33 cellular contexts compared by ENCODE assay signal in the genomic region with DNA sequence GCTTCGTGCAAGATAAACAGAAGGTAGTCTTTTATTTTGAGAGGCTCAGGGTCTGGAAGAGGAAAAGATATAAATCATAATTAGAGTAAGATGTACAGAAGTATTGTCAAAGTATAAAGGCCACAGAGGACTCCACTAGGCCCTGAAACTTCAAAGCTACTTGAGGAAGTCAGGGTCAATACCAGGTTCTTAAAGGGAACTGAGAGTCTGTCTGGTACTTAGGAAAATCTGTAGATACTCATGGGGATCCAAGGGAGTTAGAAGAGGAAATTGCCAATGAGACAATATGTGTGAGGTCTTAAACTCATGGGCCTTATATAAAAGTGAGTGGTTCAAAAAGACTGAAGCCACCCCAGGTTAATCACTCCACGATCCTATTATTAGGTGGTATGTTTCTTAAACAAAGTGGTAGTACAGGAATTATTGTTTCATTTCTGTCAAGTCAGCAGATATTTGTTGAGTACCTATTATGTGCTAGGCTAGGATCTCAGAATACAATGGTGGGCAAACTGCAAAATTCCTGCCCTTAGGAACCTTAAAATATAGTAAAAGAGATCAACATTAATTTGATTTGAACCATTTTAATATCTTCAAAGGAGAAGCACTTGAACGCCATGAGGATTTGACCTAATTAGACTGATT.
"Had no signal": no experiment of that assay in that cellular context is flagged by ENCODE, and none has a peak within 500 bp of the region (broad histone marks: within the 10 kb centered on the region; RNA-seq: fewer than 3 reads in every experiment).

No MANE protein-coding gene starts in this region.

- H3K36me3 ChIP-seq: brain microvascular endothelial cell, neural progenitor cell, tibial nerve, WERI-Rb-1 had no signal

- ATAC-seq: activated CD4-positive, CD25-positive, alpha-beta regulatory T cell treated with anti-CD3 and anti-CD28 coated beads, Interleukin-2, amount 50 U/mL, for 24 hours; effector memory CD8-positive, alpha-beta T cell; esophagus mucosa; natural killer cell; psoas muscle had no signal

- H3K9me3 ChIP-seq: psoas muscle, tibial nerve had no signal

- H3K4me3 ChIP-seq: coronary artery, dorsolateral prefrontal cortex, neural progenitor cell, psoas muscle, smooth muscle cell, tibial nerve had no signal

- DNase-seq: activated CD4-positive, alpha-beta T cell treated with anti-CD3 and anti-CD28 coated beads for 48 hours; activated CD4-positive, alpha-beta T cell treated with anti-CD3 and anti-CD28 coated beads, Interleukin-2, amount 50 U/mL, for 48 hours; activated CD8-positive, alpha-beta memory T cell treated with anti-CD3 and anti-CD28 coated beads, Interleukin-2, amount 50 U/mL, for 4 hours; activated effector memory CD4-positive, alpha-beta T cell treated with anti-CD3 and anti-CD28 coated beads, Interleukin-2, amount 50 U/mL, for 16 hours; activated naive CD4-positive, alpha-beta T cell treated with anti-CD3 and anti-CD28 coated beads for 36 hours; activated naive CD8-positive, alpha-beta T cell treated with anti-CD3 and anti-CD28 coated beads, Interleukin-2, amount 10 ng/mL, durations not matched to agents 7 days and 5 days; activated T-cell treated with anti-CD3 and anti-CD28 coated beads, Interleukin-2, amount 50 U/mL, for 1 hour; amniotic stem cell; dorsolateral prefrontal cortex; effector memory CD8-positive, alpha-beta T cell; foreskin fibroblast; head of caudate nucleus; hippocampal formation; kidney; natural killer cell; occipital lobe; psoas muscle; stimulated activated CD4-positive, alpha-beta T cell treated with anti-CD3 and anti-CD28 coated beads, Interleukin-1b, Interleukin-23, amount 100 ng/mL, for 48 hours; stimulated activated CD4-positive, alpha-beta T cell treated with anti-CD3 and anti-CD28 coated beads, Interleukin-4, amount 100 ng/mL, for 4 hours; stimulated activated CD8-positive, alpha-beta memory T cell treated with anti-CD3 and anti-CD28 coated beads, Interleukin-4, amount 100 ng/mL, for 48 hours; stimulated activated naive CD4-positive, alpha-beta T cell; T-helper 9 cell; WERI-Rb-1 had no signal

- FAIRE-seq: astrocyte had no signal

- H2AFZ ChIP-seq: neural progenitor cell, parathyroid adenoma had no signal

- H3K4me1 Mint-ChIP-seq: activated naive CD8-positive, alpha-beta T cell treated with anti-CD3 and anti-CD28 coated beads, Interleukin-2, amount 10 ng/mL, durations not matched to agents 7 days and 5 days; natural killer cell; neural progenitor cell had no signal

- H3K27ac Mint-ChIP-seq: activated naive CD4-positive, alpha-beta T cell treated with anti-CD3 and anti-CD28 coated beads for 36 hours; activated naive CD8-positive, alpha-beta T cell treated with anti-CD3 and anti-CD28 coated beads, Interleukin-2, amount 10 ng/mL, durations not matched to agents 7 days and 5 days; activated T-helper 1 cell treated with anti-CD3 and anti-CD28 coated beads, Interleukin-12 subunit alpha, Interleukin-12 subunit beta, Interleukin-2, Interleukin-4 antibody, amounts not matched to agents 30 ng/mL and 10 ng/mL and 1 ng/mL, durations not matched to agents 14 hours and 24 hours and 36 hours; effector memory CD8-positive, alpha-beta T cell; natural killer cell; neural progenitor cell had no signal

- H3K27me3 Mint-ChIP-seq: activated naive CD8-positive, alpha-beta T cell treated with anti-CD3 and anti-CD28 coated beads, Interleukin-2, amount 10 ng/mL, durations not matched to agents 7 days and 5 days; effector memory CD8-positive, alpha-beta T cell had no signal

- H3K4me2 ChIP-seq: neural progenitor cell, smooth muscle cell had no signal

- H3K27me3 ChIP-seq: brain microvascular endothelial cell, dorsolateral prefrontal cortex, neural progenitor cell, tibial nerve had no signal

- H3K9ac ChIP-seq: neural progenitor cell, parathyroid adenoma had no signal

- H3K27ac ChIP-seq: brain microvascular endothelial cell, coronary artery, dorsolateral prefrontal cortex, neural progenitor cell, parathyroid adenoma, psoas muscle, tibial nerve, WERI-Rb-1 had no signal

- H3K4me3 Mint-ChIP-seq: activated naive CD4-positive, alpha-beta T cell treated with anti-CD3 and anti-CD28 coated beads for 36 hours; activated naive CD8-positive, alpha-beta T cell treated with anti-CD3 and anti-CD28 coated beads, Interleukin-2, amount 10 ng/mL, durations not matched to agents 7 days and 5 days; activated T-helper 1 cell treated with anti-CD3 and anti-CD28 coated beads, Interleukin-12 subunit alpha, Interleukin-12 subunit beta, Interleukin-2, Interleukin-4 antibody, amounts not matched to agents 30 ng/mL and 10 ng/mL and 1 ng/mL, durations not matched to agents 14 hours and 24 hours and 36 hours; effector memory CD8-positive, alpha-beta T cell; natural killer cell; neural progenitor cell had no signal

- H3K4me1 ChIP-seq: neural progenitor cell, parathyroid adenoma, psoas muscle, tibial nerve had no signal

- H3K36me3 Mint-ChIP-seq: activated naive CD8-positive, alpha-beta T cell treated with anti-CD3 and anti-CD28 coated beads, Interleukin-2, amount 10 ng/mL, durations not matched to agents 7 days and 5 days; natural killer cell; neural progenitor cell had no signal

- H3K9me3 Mint-ChIP-seq: effector memory CD8-positive, alpha-beta T cell; neural progenitor cell had no signal
